Comparison of ENCODE assay signal across 10 cellular contexts in the genomic region with DNA sequence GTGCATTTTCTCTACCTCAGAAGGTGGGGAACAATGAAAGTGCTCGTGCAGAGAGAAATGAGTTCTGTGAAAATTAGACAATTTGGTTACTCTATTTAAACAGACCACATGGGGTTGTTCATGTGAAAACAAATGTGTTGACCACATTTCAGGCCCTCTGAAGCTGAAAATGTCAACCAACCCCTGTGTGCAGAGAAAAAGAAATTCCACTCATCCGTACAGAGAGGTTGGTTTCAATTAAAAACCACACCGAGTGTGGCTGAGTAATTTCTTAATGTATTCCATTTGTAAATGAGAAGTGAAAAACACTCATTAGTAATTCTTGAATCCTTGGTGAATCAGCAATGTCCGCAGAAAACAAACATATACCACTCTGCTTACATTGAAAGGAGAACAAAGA. TPM values are rescaled to one million over a fixed set of nuclear protein-coding genes. Genes with fewer than 3 reads are reported as not detected.
DNase-seq lines count a peak whose midpoint lies in the region; ATAC-seq and TF ChIP-seq lines count a peak whose summit lies in the region.
"Had no signal": no experiment of that assay in that cellular context is flagged by ENCODE, and none has a peak within 500 bp of the region (broad histone marks: within the 10 kb centered on the region; RNA-seq: fewer than 3 reads in every experiment).

No MANE protein-coding gene starts in this region.

- no peaks in the 10 kb centered on the region for H3K4me1 ChIP-seq in naive thymus-derived CD4-positive, alpha-beta T cell (ENCODE audit: control insufficient read depth in 2 of 2, insufficient read depth in 2 of 2, low read length in 2 of 2)

- ATAC-seq in GM18907 (IDR thresholded peaks at IDR 0.05; ENCODE audit: unreplicated experiment): peak; percentile 85
- peak; percentile 72 for ATAC-seq in HG02870 (IDR thresholded peaks at IDR 0.05; ENCODE audit: unreplicated experiment)
- no peak for ATAC-seq in naive thymus-derived CD4-positive, alpha-beta T cell

- H3K4me1 Mint-ChIP-seq in naive thymus-derived CD4-positive, alpha-beta T cell: no peaks in the 10 kb centered on the region

- no peaks in the 10 kb centered on the region for H3K36me3 ChIP-seq in naive thymus-derived CD4-positive, alpha-beta T cell (ENCODE audit: control insufficient read depth in 2 of 3, insufficient read depth in 3 of 3, low read length in 3 of 3)
- no peaks in the 10 kb centered on the region for H3K36me3 ChIP-seq in WERI-Rb-1

- no peaks in the 10 kb centered on the region for H3K9me3 ChIP-seq in naive thymus-derived CD4-positive, alpha-beta T cell (ENCODE audit: control insufficient read depth in 2 of 3, low read length in 3 of 3)
- no peaks in the 10 kb centered on the region for H3K9me3 ChIP-seq in WERI-Rb-1 (ENCODE audit: severe bottlenecking)

- no peak overlapping the region for H3K27ac ChIP-seq in naive thymus-derived CD4-positive, alpha-beta T cell (ENCODE audit: low read depth, low read length)
- no peak overlapping the region for H3K27ac ChIP-seq in WERI-Rb-1

- CTCF ChIA-PET in naive thymus-derived CD4-positive, alpha-beta T cell (lab: Charles Lee): no interaction called here

- no peak overlapping the region for H3K27ac Mint-ChIP-seq in naive thymus-derived CD4-positive, alpha-beta T cell
- H3K27ac Mint-ChIP-seq: IgD-negative memory B cell had no signal

- intact Hi-C loops in naive thymus-derived CD4-positive, alpha-beta T cell (cut with micrococcal nuclease): no loop called here

- no peaks in the 10 kb centered on the region for H3K36me3 Mint-ChIP-seq in naive thymus-derived CD4-positive, alpha-beta T cell
- H3K36me3 Mint-ChIP-seq: IgD-negative memory B cell had no signal

- no peak overlapping the region for H3K4me3 Mint-ChIP-seq in naive thymus-derived CD4-positive, alpha-beta T cell

- peak; percentile 26 for DNase-seq in AG08395 (ENCODE audit: low spot score)
- DNase-seq in NCI-H69 (lab: John Stamatoyannopoulos, UW): peak; percentile 96
- DNase-seq in naive thymus-derived CD4-positive, alpha-beta T cell: no peak
- no peak for DNase-seq in central memory CD4-positive, alpha-beta T cell
- no peak for DNase-seq in WERI-Rb-1
- DNase-seq in ureter (ENCODE audit: low spot score): no peak
- DNase-seq: C1 segment of cervical spinal cord had no signal

- H3K4me3 ChIP-seq in naive thymus-derived CD4-positive, alpha-beta T cell (ENCODE audit: low read length): no peak overlapping the region
- H3K4me3 ChIP-seq in WERI-Rb-1 (ENCODE audit: low read depth, low read length): no peak overlapping the region

- peaks cover 0 to 24% (median 16%) of the 10 kb centered on the region in 5 donors for H3K27me3 Mint-ChIP-seq in naive thymus-derived CD4-positive, alpha-beta T cell

- no peaks in the 10 kb centered on the region for H3K9me3 Mint-ChIP-seq in naive thymus-derived CD4-positive, alpha-beta T cell

- POLR2A ChIA-PET in naive thymus-derived CD4-positive, alpha-beta T cell (lab: Charles Lee): no interaction called here

- TF ChIP-seq CTCF in WERI-Rb-1 (IDR thresholded peaks at IDR 0.05; ENCODE audit: low read depth, low read length): no peak

- H3K27me3 ChIP-seq in naive thymus-derived CD4-positive, alpha-beta T cell (ENCODE audit: control insufficient read depth in 2 of 2, insufficient read depth in 2 of 2, low read length in 2 of 2): no peaks in the 10 kb centered on the region
- H3K27me3 ChIP-seq in WERI-Rb-1 (ENCODE audit: insufficient read depth, low read depth, severe bottlenecking): no peaks in the 10 kb centered on the region

RNA-seq across cellular contexts. Expression of a gene that starts 46.9 kb away (rescaled TPM):
- total RNA-seq in naive thymus-derived CD4-positive, alpha-beta T cell: not detected
- not detected for polyA plus RNA-seq in naive thymus-derived CD4-positive, alpha-beta T cell
- total RNA-seq in ureter: not detected
- polyA plus RNA-seq: IgD-negative memory B cell had no signal

Comparison
In these comparisons a context has a peak if more than half of its experiments do, and no peak if none do; other contexts are left out.
1. DNase-seq: peak in AG08395 (single experiment) and NCI-H69 (single experiment); none in naive thymus-derived CD4-positive, alpha-beta T cell (0 of 9), central memory CD4-positive, alpha-beta T cell (single experiment), WERI-Rb-1 (single experiment) and ureter (single experiment).